13 cellular contexts compared by ENCODE assay signal in genomic region chr7:117230276-117231046, GRCh38.
DNase-seq lines count a peak whose midpoint lies in the region; ATAC-seq and TF ChIP-seq lines count a peak whose summit lies in the region.
"Had no signal": no experiment of that assay in that cellular context is flagged by ENCODE, and none has a peak within 500 bp of the region (broad histone marks: within the 10 kb centered on the region; RNA-seq: fewer than 3 reads in every experiment).

No MANE protein-coding gene starts in this region.

- 81 to 87% methylated on average over 4 of the region's 4 CpGs for WGBS in upper lobe of left lung, 2 donors

- H3K4me3 Mint-ChIP-seq in activated CD4-positive, alpha-beta T cell treated with anti-CD3 and anti-CD28 coated beads, Interleukin-2, amount 10 ng/mL, durations not matched to agents 24 days and 14 days = no peak overlapping the region
- H3K4me3 Mint-ChIP-seq: naive B cell; T-helper 1 cell treated with Interleukin-12 subunit alpha and Interleukin-12 subunit beta and Interleukin-4 antibody, amounts not matched to agents 30 μg/mL and 1 μg/mL, for 36 hours had no signal

- no peaks in the 10 kb centered on the region for H3K4me1 Mint-ChIP-seq in activated CD4-positive, alpha-beta T cell treated with anti-CD3 and anti-CD28 coated beads, Interleukin-2, amount 10 ng/mL, durations not matched to agents 24 days and 14 days
- H3K4me1 Mint-ChIP-seq: naive B cell had no signal

- H3K36me3 Mint-ChIP-seq in activated CD4-positive, alpha-beta T cell treated with anti-CD3 and anti-CD28 coated beads, Interleukin-2, amount 10 ng/mL, durations not matched to agents 24 days and 14 days (ENCODE audit: low read depth) = no peaks in the 10 kb centered on the region

- ATAC-seq in GM18508 (IDR thresholded peaks at IDR 0.05; ENCODE audit: insufficient read depth, unreplicated experiment) = peak; percentile 76
- ATAC-seq in HG02571 (IDR thresholded peaks at IDR 0.05; ENCODE audit: unreplicated experiment) = peak; percentile 78
- peak; percentile 39 for ATAC-seq in HG03575 (IDR thresholded peaks at IDR 0.05; ENCODE audit: extremely low read depth, insufficient number of reproducible peaks, low FRiP score, unreplicated experiment)
- ATAC-seq in upper lobe of left lung (ENCODE audit: low FRiP score in 2 of 2) = no peak

- DNase-seq in iris pigment epithelial cell (ENCODE audit: low read depth) (peak; percentile 96), Peyer's patch (no peak), upper lobe of left lung (no peak), NOMO-1 treated with dmso at 0.1 percent for 144 hours (lab: John Stamatoyannopoulos, UW; ENCODE audit: unreplicated experiment) (no peak)
- no peak for DNase-seq in activated CD4-positive, alpha-beta T cell treated with anti-CD3 and anti-CD28 coated beads, Interleukin-2, amount 10 ng/mL, durations not matched to agents 24 days and 14 days
- DNase-seq: activated effector memory CD4-positive, alpha-beta T cell treated with anti-CD3 and anti-CD28 coated beads, Interleukin-2, amount 50 U/mL, for 16 hours; foreskin melanocyte; naive B cell; NCI-H2171 treated with DMSO at 0.1 percent for 48 hours had no signal

- H3K4me1 ChIP-seq in Peyer's patch = no peaks in the 10 kb centered on the region
- H3K4me1 ChIP-seq in upper lobe of left lung = no peaks in the 10 kb centered on the region

- intact Hi-C loops in activated CD4-positive, alpha-beta T cell treated with anti-CD3 and anti-CD28 coated beads, Interleukin-2, amount 10 ng/mL, durations not matched to agents 24 days and 14 days (cut with micrococcal nuclease) = no loop called here

- no peak overlapping the region for H3K27ac ChIP-seq in Peyer's patch
- no peak overlapping the region for H3K27ac ChIP-seq in upper lobe of left lung

- H3K9me3 ChIP-seq in Peyer's patch (no peaks in the 10 kb centered on the region), upper lobe of left lung (peaks cover 0 to 1% (median 0%) of the 10 kb centered on the region in 4 donors)

- TF ChIP-seq EP300 in upper lobe of left lung (IDR thresholded peaks at IDR 0.05) = no peak

- no peaks in the 10 kb centered on the region for H3K9me3 Mint-ChIP-seq in activated CD4-positive, alpha-beta T cell treated with anti-CD3 and anti-CD28 coated beads, Interleukin-2, amount 10 ng/mL, durations not matched to agents 24 days and 14 days

- TF ChIP-seq CTCF in Peyer's patch (IDR thresholded peaks at IDR 0.05) = no peak
- no peak for TF ChIP-seq CTCF in upper lobe of left lung (IDR thresholded peaks at IDR 0.05)

- H3K27me3 ChIP-seq in Peyer's patch (no peaks in the 10 kb centered on the region), upper lobe of left lung (no peaks in the 10 kb centered on the region)

- TF ChIP-seq POLR2A in Peyer's patch (IDR thresholded peaks at IDR 0.05) (no peak), upper lobe of left lung (IDR thresholded peaks at IDR 0.05) (no peak)

- no peak overlapping the region for H3K27ac Mint-ChIP-seq in activated CD4-positive, alpha-beta T cell treated with anti-CD3 and anti-CD28 coated beads, Interleukin-2, amount 10 ng/mL, durations not matched to agents 24 days and 14 days
- H3K27ac Mint-ChIP-seq: T-helper 1 cell treated with Interleukin-12 subunit alpha and Interleukin-12 subunit beta and Interleukin-4 antibody, amounts not matched to agents 30 μg/mL and 1 μg/mL, for 36 hours had no signal

- no peaks in the 10 kb centered on the region for H3K27me3 Mint-ChIP-seq in activated CD4-positive, alpha-beta T cell treated with anti-CD3 and anti-CD28 coated beads, Interleukin-2, amount 10 ng/mL, durations not matched to agents 24 days and 14 days
- H3K27me3 Mint-ChIP-seq: naive B cell had no signal

- H3K4me3 ChIP-seq in Peyer's patch (no peak overlapping the region), upper lobe of left lung (no peak overlapping the region)

- H3K36me3 ChIP-seq in Peyer's patch (no peaks in the 10 kb centered on the region), upper lobe of left lung (no peaks in the 10 kb centered on the region)

Comparison
In these comparisons a context has a peak if more than half of its experiments do, and no peak if none do; other contexts are left out.
1. ATAC-seq: peak in GM18508 (single experiment), HG02571 (single experiment) and HG03575 (single experiment); none in upper lobe of left lung (0 of 2).